Comparison of ENCODE assay signal across 25 cellular contexts in the genomic region with DNA sequence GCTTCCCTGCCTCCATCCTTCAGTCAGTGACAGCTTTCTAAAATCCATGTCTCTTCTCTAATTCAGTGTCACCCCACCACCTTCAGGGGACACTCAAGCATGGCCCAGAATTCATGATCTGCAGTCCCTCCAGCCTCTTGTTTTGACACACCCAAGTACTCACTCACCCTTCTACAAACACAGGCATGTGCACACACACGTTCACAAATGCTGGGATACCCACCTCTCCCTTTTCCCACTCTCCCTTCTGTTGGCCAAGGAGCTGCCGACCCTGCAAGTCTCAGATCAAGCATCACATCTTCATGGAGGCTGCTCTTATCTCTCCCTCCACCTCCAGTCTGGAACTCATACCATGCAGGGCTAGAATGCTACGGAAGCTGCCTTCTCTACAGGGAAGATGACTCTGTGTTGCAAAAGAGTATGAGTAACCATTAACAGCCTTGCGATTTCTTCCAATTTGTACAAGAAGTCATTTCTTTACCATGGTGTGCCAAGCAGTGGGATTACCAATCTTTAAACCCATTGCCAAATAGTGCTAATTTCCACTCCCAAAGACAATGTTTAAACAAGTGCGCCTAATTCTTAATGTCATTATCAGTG.
A peak's percentile ranks its signal among the peaks of the same experiment; 100 is the strongest.
DNase-seq lines count a peak whose midpoint lies in the region; ATAC-seq lines count a peak whose summit lies in the region.
"Had no signal": no experiment of that assay in that cellular context is flagged by ENCODE, and none has a peak within 500 bp of the region (broad histone marks: within the 10 kb centered on the region; RNA-seq: fewer than 3 reads in every experiment).

No MANE protein-coding gene starts in this region.

- H3K27ac Mint-ChIP-seq in CD4-positive, CD25-positive, alpha-beta regulatory T cell, result peak overlapping the region in 2 of 3 donors; percentile 11 to 26
- H3K27ac Mint-ChIP-seq: endodermal cell, HFFc6, progenitor cell of endocrine pancreas had no signal

- no peaks in the 10 kb centered on the region for H3K27me3 Mint-ChIP-seq in CD4-positive, CD25-positive, alpha-beta regulatory T cell

- H3K4me3 ChIP-seq in CD4-positive, CD25-positive, alpha-beta regulatory T cell (ENCODE audit: low read depth, low read length), result no peak overlapping the region
- H3K4me3 ChIP-seq in mononuclear cell (ENCODE audit: low read length), result peak overlapping the region; percentile 33
- H3K4me3 ChIP-seq: mucosa of descending colon, tibial nerve had no signal

- ATAC-seq in CD4-positive, CD25-positive, alpha-beta regulatory T cell (ENCODE audit: low read depth in 2 of 2), result no peak
- ATAC-seq in sciatic nerve, result no peak
- ATAC-seq: mucosa of descending colon had no signal

- no peak overlapping the region for H3K27ac ChIP-seq in CD4-positive, CD25-positive, alpha-beta regulatory T cell (ENCODE audit: insufficient read depth, low read length, poor library complexity, severe bottlenecking)
- H3K27ac ChIP-seq: stomach, tibial nerve had no signal

- H3K4me1 ChIP-seq in CD4-positive, CD25-positive, alpha-beta regulatory T cell (ENCODE audit: control insufficient read depth, insufficient read depth, low read length, poor library complexity, severe bottlenecking), result no peaks in the 10 kb centered on the region
- peaks cover 19% of the 10 kb centered on the region for H3K4me1 ChIP-seq in mononuclear cell (ENCODE audit: insufficient read depth, low read length)
- H3K4me1 ChIP-seq: stomach, tibial nerve had no signal

- no peak overlapping the region for H3K4me3 Mint-ChIP-seq in CD4-positive, CD25-positive, alpha-beta regulatory T cell
- H3K4me3 Mint-ChIP-seq: endodermal cell, HFFc6 had no signal

- H3K9me3 ChIP-seq in CD4-positive, CD25-positive, alpha-beta regulatory T cell (ENCODE audit: control insufficient read depth in 2 of 2, low read length in 2 of 2), result peaks cover 0 to 3% of the 10 kb centered on the region in 2 experiments
- H3K9me3 ChIP-seq in mononuclear cell (ENCODE audit: low read depth, low read length), result no peaks in the 10 kb centered on the region
- H3K9me3 ChIP-seq: mucosa of descending colon had no signal

- DNase-seq in CD4-positive, CD25-positive, alpha-beta regulatory T cell, result no peak
- DNase-seq in MV-4-11 (lab: John Stamatoyannopoulos, UW), result peak; percentile 83
- peak; percentile 43 for DNase-seq in SKM-1 treated with dmso at 0.1 percent for 144 hours (lab: John Stamatoyannopoulos, UW; ENCODE audit: unreplicated experiment)
- DNase-seq in NCI-H1436 (lab: John Stamatoyannopoulos, UW), result no peak
- DNase-seq in sciatic nerve (ENCODE audit: low spot score), result no peak
- no peak for DNase-seq in activated naive CD4-positive, alpha-beta T cell treated with anti-CD3 and anti-CD28 coated beads, Interleukin-2, amount 50 U/mL, for 16 hours
- no peak for DNase-seq in middle frontal gyrus (ENCODE audit: extremely low spot score, low spot score)
- DNase-seq: activated naive CD4-positive, alpha-beta T cell treated with Interleukin-2 at 50 U/mL for 16 hours; activated T-cell treated with anti-CD3 and anti-CD28 coated beads, Interleukin-2, amount 50 U/mL, for 48 hours; amniotic stem cell; cortex of kidney; DMS53; endodermal cell; HFFc6; MM.1S; mucosa of descending colon; NCI-H1694; NCI-H526 treated with DMSO at 0.1 percent for 48 hours; Right ventricle myocardium superior; stimulated activated CD8-positive, alpha-beta memory T cell treated with anti-CD3 and anti-CD28 coated beads, Interleukin-4, amount 100 ng/mL, for 48 hours; stomach; T-helper 1 cell had no signal

- peaks cover 0 to 7% (median 3%) of the 10 kb centered on the region in 4 donors for H3K4me1 Mint-ChIP-seq in CD4-positive, CD25-positive, alpha-beta regulatory T cell
- H3K4me1 Mint-ChIP-seq: endodermal cell had no signal

- H3K36me3 Mint-ChIP-seq in CD4-positive, CD25-positive, alpha-beta regulatory T cell, result peaks cover 13% of the 10 kb centered on the region

- no peaks in the 10 kb centered on the region for H3K36me3 ChIP-seq in CD4-positive, CD25-positive, alpha-beta regulatory T cell (ENCODE audit: control insufficient read depth, insufficient read depth, low read length)
- H3K36me3 ChIP-seq: stomach, tibial nerve had no signal

- H3K9me3 Mint-ChIP-seq in CD4-positive, CD25-positive, alpha-beta regulatory T cell, result peaks cover 0 to 4% (median 2%) of the 10 kb centered on the region in 7 donors

- no peaks in the 10 kb centered on the region for H3K27me3 ChIP-seq in CD4-positive, CD25-positive, alpha-beta regulatory T cell (ENCODE audit: control insufficient read depth, insufficient read depth, low read length)
- H3K27me3 ChIP-seq in mononuclear cell (ENCODE audit: insufficient read depth, low read length), result no peaks in the 10 kb centered on the region
- H3K27me3 ChIP-seq: tibial nerve had no signal

- intact Hi-C loops in sciatic nerve (cut with DNase I), result no loop called here

Comparison
In these comparisons a context has a peak if more than half of its experiments do, and no peak if none do; other contexts are left out.
1. DNase-seq: peak in MV-4-11 (single experiment) and SKM-1 treated with dmso at 0.1 percent for 144 hours (single experiment); none in CD4-positive, CD25-positive, alpha-beta regulatory T cell (0 of 3), NCI-H1436 (single experiment), sciatic nerve (single experiment), activated naive CD4-positive, alpha-beta T cell treated with anti-CD3 and anti-CD28 coated beads, Interleukin-2, amount 50 U/mL, for 16 hours (single experiment) and middle frontal gyrus (single experiment).